In genomic region chr10:3516626-3517255, GRCh38 we compare ENCODE assay signal across 20 cellular contexts.
DNase-seq lines count a peak whose midpoint lies in the region; ATAC-seq and TF ChIP-seq lines count a peak whose summit lies in the region.
"Had no signal": no experiment of that assay in that cellular context is flagged by ENCODE, and none has a peak within 500 bp of the region (broad histone marks: within the 10 kb centered on the region; RNA-seq: fewer than 3 reads in every experiment).

No MANE protein-coding gene starts in this region.

- TF ChIP-seq CTCF in AG10803 (conservative IDR thresholded peaks at IDR 0.05; ENCODE audit: low read length): no peak

- ATAC-seq in HG03095 (IDR thresholded peaks at IDR 0.05; ENCODE audit: unreplicated experiment) (no peak), GM21717 (IDR thresholded peaks at IDR 0.05; ENCODE audit: unreplicated experiment) (no peak), GM21526 (IDR thresholded peaks at IDR 0.05; ENCODE audit: low FRiP score, unreplicated experiment) (no peak)

- DNase-seq in AG10803 (ENCODE audit: low read depth) (peak; percentile 63), COLO829 (ENCODE audit: low spot score) (peak; percentile 28), adipocyte (ENCODE audit: low read depth) (peak; percentile 13), fibroblast of peridontal ligament (ENCODE audit: extremely low read depth) (peak; percentile 51), posterior vena cava (ENCODE audit: low spot score) (no peak)
- DNase-seq: activated effector memory CD4-positive, alpha-beta T cell treated with Interleukin-2 at 50 U/mL for 16 hours; COR-L47; DMS79; erythroblast; mammary epithelial cell; NCI-H1092; NCI-H1930; NCI-H345; NCI-H774; stimulated activated CD4-positive, alpha-beta T cell treated with anti-CD3 and anti-CD28 coated beads, Interleukin-4, amount 100 ng/mL, for 4 hours; tibial artery had no signal

- H3K9me3 ChIP-seq in adipocyte (ENCODE audit: control insufficient read depth, low read length): no peaks in the 10 kb centered on the region
- H3K9me3 ChIP-seq: right atrium auricular region, tibial artery had no signal

- no peaks in the 10 kb centered on the region for H3K4me1 ChIP-seq in adipocyte (ENCODE audit: control insufficient read depth, insufficient read depth, low read length)
- H3K4me1 ChIP-seq: right atrium auricular region, tibial artery had no signal

- intact Hi-C loops in posterior vena cava (cut with DNase I): no loop called here

- no peak overlapping the region for H3K9ac ChIP-seq in adipocyte (ENCODE audit: low read length)

- H3K27me3 ChIP-seq in adipocyte (replicated peaks; ENCODE audit: control insufficient read depth, insufficient read depth, low read length): no peaks in the 10 kb centered on the region
- H3K27me3 ChIP-seq: right atrium auricular region, tibial artery had no signal

- no peak overlapping the region for H3K4me3 ChIP-seq in AG10803 (ENCODE audit: low read length)
- no peak overlapping the region for H3K4me3 ChIP-seq in adipocyte (ENCODE audit: low read length)
- H3K4me3 ChIP-seq: right atrium auricular region, tibial artery had no signal

- H3K36me3 ChIP-seq in adipocyte (ENCODE audit: control insufficient read depth, insufficient read depth, low read length, severe bottlenecking): no peaks in the 10 kb centered on the region
- H3K36me3 ChIP-seq: right atrium auricular region, tibial artery had no signal
